In genomic region chr3:97235611-97236315, GRCh38 we compare ENCODE assay signal across 21 cellular contexts.
DNase-seq lines count a peak whose midpoint lies in the region; FAIRE-seq and TF ChIP-seq lines count a peak whose summit lies in the region.
"Had no signal": no experiment of that assay in that cellular context is flagged by ENCODE, and none has a peak within 500 bp of the region (broad histone marks: within the 10 kb centered on the region; RNA-seq: fewer than 3 reads in every experiment).

No MANE protein-coding gene starts in this region.

- H3K27ac ChIP-seq in PC-9 (no peak overlapping the region), WERI-Rb-1 (no peak overlapping the region)
- H3K27ac ChIP-seq: C4-2B, KMS-11 had no signal

- peak; percentile 31 for FAIRE-seq in frontal cortex (lab: Jason Lieb, UNC)
- FAIRE-seq: GM18507, H1, RCC 7860 had no signal

- no peaks in the 10 kb centered on the region for H3K27me3 ChIP-seq in PC-9 (ENCODE audit: insufficient read depth, low read depth)
- no peaks in the 10 kb centered on the region for H3K27me3 ChIP-seq in WERI-Rb-1 (ENCODE audit: insufficient read depth, low read depth, severe bottlenecking)

- no peak for TF ChIP-seq CTCF in PC-9 (conservative IDR thresholded peaks at IDR 0.05)
- TF ChIP-seq CTCF in type B pancreatic cell (conservative IDR thresholded peaks at IDR 0.05), result no peak
- no peak for TF ChIP-seq CTCF in WERI-Rb-1 (IDR thresholded peaks at IDR 0.05; ENCODE audit: low read depth, low read length)

- peaks cover 28% of the 10 kb centered on the region for H3K4me1 Mint-ChIP-seq in type B pancreatic cell (ENCODE audit: unreplicated experiment)

- no peaks in the 10 kb centered on the region for H3K79me2 ChIP-seq in PC-9 (ENCODE audit: low read depth)

- no peaks in the 10 kb centered on the region for H3K36me3 Mint-ChIP-seq in type B pancreatic cell

- CTCF ChIA-PET in PC-9 (lab: Charles Lee), result no interaction called here

- no TSS peak for BruUV-seq in PC-9 (replicated peaks; lab: Mats Ljungman, UMichigan)

- peak overlapping the region; percentile 76 for H3K27ac Mint-ChIP-seq in type B pancreatic cell

- H3K4me3 Mint-ChIP-seq in type B pancreatic cell, result peak overlapping the region; percentile 42

- no peaks in the 10 kb centered on the region for H4K20me1 ChIP-seq in PC-9 (ENCODE audit: insufficient read depth)

- peak overlapping the region; percentile 30 for H3K4me2 ChIP-seq in PC-9
- H3K4me2 ChIP-seq: KMS-11 had no signal

- H3K9me3 ChIP-seq in PC-9 (ENCODE audit: insufficient read depth, low read depth) (no peaks in the 10 kb centered on the region), WERI-Rb-1 (ENCODE audit: severe bottlenecking) (no peaks in the 10 kb centered on the region)

- peaks cover 26% of the 10 kb centered on the region for H3K4me1 ChIP-seq in PC-9 (replicated peaks; ENCODE audit: insufficient read depth)

- H3K4me3 ChIP-seq in PC-9 (no peak overlapping the region), WERI-Rb-1 (ENCODE audit: low read depth, low read length) (no peak overlapping the region)

- POLR2A ChIA-PET in PC-9 (lab: Charles Lee; ENCODE audit: unreplicated experiment), result no interaction called here

- H3K9me2 ChIP-seq in PC-9 (ENCODE audit: insufficient read depth), result no peaks in the 10 kb centered on the region

- no peaks in the 10 kb centered on the region for H3K9me3 Mint-ChIP-seq in type B pancreatic cell

- intact Hi-C loops in PC-9 (cut with micrococcal nuclease; ENCODE audit: unreplicated experiment), result no loop called here

- 0 out of 2 replicates have a peak, but pooled peaks cover 4% of the 10 kb centered on the region for H3F3A ChIP-seq in PC-9 (ENCODE audit: insufficient read depth, low read depth)

- no peak overlapping the region for H2AFZ ChIP-seq in PC-9

- peak; percentile 10 for DNase-seq in HPDE6-E6E7 (ENCODE audit: extremely low spot score)
- DNase-seq in PC-9, result peak in 1 of 2 experiments; percentile 69
- DNase-seq in frontal cortex (ENCODE audit: low spot score in 2 of 2), result no peak
- DNase-seq in type B pancreatic cell (ENCODE audit: extremely low spot score, unreplicated experiment), result no peak
- no peak for DNase-seq in activated gamma-delta T cell (lab: John Stamatoyannopoulos, UW)
- DNase-seq in SKM-1 (lab: John Stamatoyannopoulos, UW; ENCODE audit: unreplicated experiment), result no peak
- no peak for DNase-seq in WERI-Rb-1
- DNase-seq: AML-193, DMS 273 treated with DMSO at 0.1 percent for 48 hours, GF-D8, NCI-H1417 treated with DMSO at 0.1 percent for 48 hours, NCI-H187 treated with DMSO at 0.1 percent for 48 hours, NCI-H446, NCI-H526 treated with DMSO at 0.1 percent for 48 hours, SHP77, T-helper 1 cell had no signal

- H3K36me3 ChIP-seq in PC-9 (ENCODE audit: low read depth) (no peaks in the 10 kb centered on the region), WERI-Rb-1 (no peaks in the 10 kb centered on the region)

- no peaks in the 10 kb centered on the region for H3K27me3 Mint-ChIP-seq in type B pancreatic cell
